Comparison of ENCODE assay signal across 9 cellular contexts in the genomic region with DNA sequence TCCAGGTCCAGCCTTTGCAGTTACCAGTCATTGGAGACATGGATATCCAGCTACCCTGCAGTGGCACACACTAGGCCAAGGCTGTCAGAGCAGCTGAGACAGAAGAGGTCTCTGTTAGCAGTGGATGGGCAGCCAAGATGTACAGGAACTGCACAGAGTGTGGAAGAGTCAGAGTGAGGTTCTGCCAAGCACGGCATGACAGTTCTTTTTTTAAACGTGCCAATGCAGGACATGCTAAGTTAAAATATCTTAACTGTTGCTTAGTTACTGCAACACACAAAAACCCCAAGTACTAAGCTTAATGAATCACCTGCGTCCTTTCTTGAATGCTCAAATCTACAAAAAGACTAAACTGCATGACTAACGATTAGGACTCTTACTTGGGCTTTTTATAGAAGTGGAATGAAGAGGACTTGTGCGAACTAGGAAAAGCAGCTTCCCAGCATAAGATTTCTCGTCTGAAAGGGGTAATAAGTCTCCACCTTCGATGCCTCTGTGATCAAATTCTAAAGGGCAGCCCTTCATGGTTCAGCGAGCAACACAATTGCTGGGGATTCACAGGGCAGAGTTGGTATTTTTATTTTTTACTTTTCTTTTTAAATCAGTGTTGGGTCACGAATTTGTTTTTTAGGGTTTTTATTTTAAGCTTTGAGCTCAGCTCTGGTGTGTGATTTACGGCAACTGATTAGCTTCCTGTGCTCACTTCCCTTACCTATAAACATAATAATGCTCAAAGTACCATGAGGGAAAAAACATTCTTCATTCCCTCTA. TPM values are rescaled to one million over a fixed set of nuclear protein-coding genes. Genes with fewer than 3 reads are reported as not detected.
DNase-seq lines count a peak whose midpoint lies in the region; ATAC-seq, FAIRE-seq and TF ChIP-seq lines count a peak whose summit lies in the region.
"Had no signal": no experiment of that assay in that cellular context is flagged by ENCODE, and none has a peak within 500 bp of the region (broad histone marks: within the 10 kb centered on the region; RNA-seq: fewer than 3 reads in every experiment).

No MANE protein-coding gene starts in this region.

- H3K79me2 ChIP-seq in HepG2 (ENCODE audit: insufficient read depth, low read length) = no peaks in the 10 kb centered on the region

- POLR2A ChIA-PET in HepG2 (lab: Yijun Ruan, JAX) = interaction anchor here (0.9 kb wide), 1 partner anchor 31 kb away, joined by 3 read pairs; no protein-coding TSS in a partner anchor

- TF ChIP-seq EP300 in HepG2 (IDR thresholded peaks at IDR 0.05; ENCODE audit: low read depth in 2 of 2, low read length in 2 of 2) (no peak), HepG2 (CRISPR knock-in tag; IDR thresholded peaks at IDR 0.05; ENCODE audit: borderline replicate concordance) (no peak)

- H3K27me3 ChIP-seq in right lobe of liver (no peaks in the 10 kb centered on the region), HepG2 (ENCODE audit: control insufficient read depth in 1 of 2, insufficient read depth in 2 of 2, low read length in 2 of 2) (no peaks in the 10 kb centered on the region), muscle layer of duodenum (ENCODE audit: low read depth, low read length) (no peaks in the 10 kb centered on the region)

- no peak overlapping the region for H3K4me3 ChIP-seq in right lobe of liver
- no peak overlapping the region for H3K4me3 ChIP-seq in HepG2 (replicated peaks in 1 of 3; ENCODE audit: insufficient read depth in 1 of 3, low read depth in 2 of 3, low read length in 3 of 3)
- no peak overlapping the region for H3K4me3 ChIP-seq in SK-N-MC
- H3K4me3 ChIP-seq in muscle layer of duodenum (ENCODE audit: low read depth in 1 of 2, low read length in 2 of 2) = no peak overlapping the region

- H3K27ac ChIP-seq in right lobe of liver (no peak overlapping the region), HepG2 (ENCODE audit: extremely low read length, insufficient read depth, low read length) (no peak overlapping the region), SK-N-MC (peak overlapping the region; percentile 65), muscle layer of duodenum (ENCODE audit: low read length) (peak overlapping the region; percentile 48)

- H3K36me3 ChIP-seq in right lobe of liver = no peaks in the 10 kb centered on the region
- H3K36me3 ChIP-seq in HepG2 (replicated peaks in 1 of 2; ENCODE audit: control insufficient read depth in 1 of 2, insufficient read depth in 2 of 2, low read length in 2 of 2) = no peaks in the 10 kb centered on the region
- peaks cover 16% of the 10 kb centered on the region for H3K36me3 ChIP-seq in SK-N-MC (ENCODE audit: insufficient read depth, low read length)
- peaks cover 0 to 18% of the 10 kb centered on the region in 2 donors for H3K36me3 ChIP-seq in muscle layer of duodenum (ENCODE audit: control insufficient read depth in 1 of 2, insufficient read depth in 2 of 2, low read length in 2 of 2)

- H3K4me2 ChIP-seq in HepG2 (ENCODE audit: low read depth, low read length) = no peak overlapping the region

- H3K9me3 ChIP-seq in right lobe of liver (no peaks in the 10 kb centered on the region), HepG2 (ENCODE audit: low read length) (no peaks in the 10 kb centered on the region), SK-N-MC (ENCODE audit: low read depth, low read length) (no peaks in the 10 kb centered on the region), muscle layer of duodenum (ENCODE audit: control insufficient read depth in 1 of 2, low read length in 2 of 2) (no peaks in the 10 kb centered on the region)

- no peak overlapping the region for H2AFZ ChIP-seq in HepG2 (ENCODE audit: low read length)

- 44% methylated on average over 10 of the region's 10 CpGs for whole genome bisulfite sequencing in right lobe of liver (ENCODE audit: insufficient coverage, low coverage, low lambda C conversion rate, missing lambda C conversion rate)
- 81% methylated on average over 10 of the region's 10 CpGs for WGBS in HepG2 (ENCODE audit: low lambda C conversion rate)

- TF ChIP-seq CTCF in right lobe of liver (IDR thresholded peaks at IDR 0.05) (no peak), HepG2 (CRISPR knock-in tag; IDR thresholded peaks at IDR 0.05) (no peak)

- ATAC-seq in right lobe of liver (peak in 3 of 4 donors; percentile 13 to 39 (median 29)), HepG2 (no peak; the same call in 2 of the 3 replicates), HG02852 (IDR thresholded peaks at IDR 0.05; ENCODE audit: unreplicated experiment) (peak; percentile 36)

- H3K9ac ChIP-seq in HepG2 (ENCODE audit: insufficient read depth, low read depth, low read length) (no peak overlapping the region), SK-N-MC (ENCODE audit: insufficient read length) (no peak overlapping the region)

- CTCF ChIA-PET in HepG2 (lab: Yijun Ruan, JAX; ENCODE audit: low intra/inter-chr PET ratio, low total read pairs) = no interaction called here

- in situ Hi-C loops in HepG2 (cut with HindIII; ENCODE audit: extremely low pct_ligation_motif_present, low pct_unique_long_range_greater_than_20kb) = no loop called here

- intact Hi-C loops in right lobe of liver (cut with DNase I) (no loop called here), HepG2 (cut with micrococcal nuclease; ENCODE audit: unreplicated experiment) (no loop called here)

- BruUV-seq in HepG2 (replicated peaks; lab: Mats Ljungman, UMichigan) = no TSS peak

- H3K4me1 ChIP-seq in right lobe of liver (no peaks in the 10 kb centered on the region), HepG2 (ENCODE audit: insufficient read depth, low read length) (peaks cover 14% of the 10 kb centered on the region), muscle layer of duodenum (ENCODE audit: control insufficient read depth in 1 of 2, insufficient read depth in 2 of 2, low read length in 2 of 2) (peaks cover 2 to 21% of the 10 kb centered on the region in 2 donors)

- DNase-seq in right lobe of liver = no peak
- DNase-seq in HepG2 (ENCODE audit: low spot score) = no peak
- no peak for DNase-seq in SK-N-MC (ENCODE audit: low read depth, low spot score)
- peak; percentile 53 to 76 for DNase-seq in dermis microvascular lymphatic vessel endothelial cell (ENCODE audit: low read depth in 2 of 2)
- DNase-seq in NCI-H1930 (lab: John Stamatoyannopoulos, UW) = no peak
- DNase-seq in NCI-H774 (lab: John Stamatoyannopoulos, UW) = no peak

- TF ChIP-seq POLR2A in right lobe of liver (IDR thresholded peaks at IDR 0.05) (no peak), HepG2 (IDR thresholded peaks at IDR 0.05; ENCODE audit: insufficient read depth in 1 of 2, low read depth in 2 of 2, low read length in 2 of 2) (no peak)

- no peak for TF ChIP-seq RAD21 in HepG2 (CRISPR knock-in tag; IDR thresholded peaks at IDR 0.05)

- no peak for FAIRE-seq in HepG2 (lab: Jason Lieb, UNC)
- FAIRE-seq: islet of Langerhans had no signal

- H4K20me1 ChIP-seq in HepG2 (ENCODE audit: insufficient read depth, low read length) = no peaks in the 10 kb centered on the region

RNA-seq across cellular contexts. Expression of gene MAPK1IP1L, which starts 20.6 kb away (rescaled TPM):
- total RNA-seq in right lobe of liver = 10 to 100 TPM; 21.2 to 49.8 (median 34.6) TPM
- 27.8 and 34.7 TPM in 2 replicates for total RNA-seq in HepG2 (2016; rRNA removed; fragmentation: Illumina TruSeq; extraction: Trizol)
- total RNA-seq in HepG2 (2016; cell fraction: cytosol; rRNA removed; fragmentation: Illumina TruSeq; extraction: Trizol; ENCODE audit: low read depth) = 2.8 and 4.2 TPM in 2 replicates
- total RNA-seq in HepG2 (2016; cell fraction: insoluble cytoplasmic fraction; rRNA removed; fragmentation: Illumina TruSeq; extraction: Trizol) = 29.3 and 32.0 TPM in 2 replicates
- 12.6 and 12.7 TPM in 2 replicates for total RNA-seq in HepG2 (2016; cell fraction: membrane; rRNA removed; fragmentation: Illumina TruSeq; extraction: Trizol)
- 17.7 and 20.5 TPM in 2 replicates for total RNA-seq in HepG2 (2016; cell fraction: nucleus; rRNA removed; fragmentation: Illumina TruSeq; extraction: Trizol)
- 68.4 and 75.0 TPM in 2 replicates for polyA plus RNA-seq in HepG2 (2011; rRNA removed)
- 61.6 and 93.2 TPM in 2 replicates for polyA plus RNA-seq in HepG2 (2011; cell fraction: cytosol; rRNA removed)
- 45.3 and 52.4 TPM in 2 replicates for polyA plus RNA-seq in HepG2 (2011; cell fraction: nucleus; rRNA removed)
- 33.3 and 36.8 TPM in 2 replicates for polyA plus RNA-seq in HepG2 (2012)
- polyA plus RNA-seq in HepG2 (2016; cell fraction: cytosol; fragmentation: Illumina TruSeq; extraction: Trizol; ENCODE audit: low read depth) = 5.4 and 5.8 TPM in 2 replicates
- 79.6 and 99.5 TPM in 2 replicates for polyA plus RNA-seq in HepG2 (2016; cell fraction: insoluble cytoplasmic fraction; fragmentation: Illumina TruSeq; extraction: Trizol; ENCODE audit: low read depth)
- 15.8 and 16.6 TPM in 2 replicates for polyA plus RNA-seq in HepG2 (2016; cell fraction: membrane; fragmentation: Illumina TruSeq; extraction: Trizol; ENCODE audit: low read depth)
- 51.2 and 62.0 TPM in 2 replicates for polyA plus RNA-seq in HepG2 (2016; cell fraction: nucleus; fragmentation: Illumina TruSeq; extraction: Trizol; ENCODE audit: insufficient read depth, low read depth)
- 301 and 575 TPM in 2 replicates for polyA minus RNA-seq in HepG2 (2011; rRNA and poly(A)+ RNA removed; ENCODE audit: low replicate concordance)
- polyA minus RNA-seq in HepG2 (2011; cell fraction: cytosol; rRNA and poly(A)+ RNA removed) = 97.3 and 111 TPM in 2 replicates
- polyA minus RNA-seq in HepG2 (2011; cell fraction: nucleus; rRNA and poly(A)+ RNA removed) = 22.1 and 23.1 TPM in 2 replicates
- total RNA-seq in dermis microvascular lymphatic vessel endothelial cell = 15.3 and 16.8 TPM in 2 replicates

RNA-seq across cellular contexts. Expression of gene SOCS4, which starts 45.0 kb away (rescaled TPM):
- total RNA-seq in right lobe of liver (1 to 10 TPM; 5.5 to 8.5 (median 7.6) TPM), HepG2 (2016; rRNA removed; fragmentation: Illumina TruSeq; extraction: Trizol) (10.0 and 17.3 TPM in 2 replicates), dermis microvascular lymphatic vessel endothelial cell (12.5 and 14.4 TPM in 2 replicates)
- 1.1 and 1.6 TPM in 2 replicates for total RNA-seq in HepG2 (2016; cell fraction: cytosol; rRNA removed; fragmentation: Illumina TruSeq; extraction: Trizol; ENCODE audit: low read depth)
- total RNA-seq in HepG2 (2016; cell fraction: insoluble cytoplasmic fraction; rRNA removed; fragmentation: Illumina TruSeq; extraction: Trizol) = 12.1 and 17.5 TPM in 2 replicates
- total RNA-seq in HepG2 (2016; cell fraction: membrane; rRNA removed; fragmentation: Illumina TruSeq; extraction: Trizol) = 7.9 and 8.1 TPM in 2 replicates
- total RNA-seq in HepG2 (2016; cell fraction: nucleus; rRNA removed; fragmentation: Illumina TruSeq; extraction: Trizol) = 13.5 and 16.2 TPM in 2 replicates
- 3.7 and 4.0 TPM in 2 replicates for polyA plus RNA-seq in HepG2 (2011; rRNA removed)
- 1.3 and 2.2 TPM in 2 replicates for polyA plus RNA-seq in HepG2 (2011; cell fraction: cytosol; rRNA removed)
- polyA plus RNA-seq in HepG2 (2011; cell fraction: nucleus; rRNA removed) = 2.2 and 4.2 TPM in 2 replicates
- 3.5 and 6.4 TPM in 2 replicates for polyA plus RNA-seq in HepG2 (2012)
- 1.8 and 2.8 TPM in 2 replicates for polyA plus RNA-seq in HepG2 (2016; cell fraction: cytosol; fragmentation: Illumina TruSeq; extraction: Trizol; ENCODE audit: low read depth)
- polyA plus RNA-seq in HepG2 (2016; cell fraction: insoluble cytoplasmic fraction; fragmentation: Illumina TruSeq; extraction: Trizol; ENCODE audit: low read depth) = 9.9 and 10.3 TPM in 2 replicates
- 2.9 and 3.5 TPM in 2 replicates for polyA plus RNA-seq in HepG2 (2016; cell fraction: membrane; fragmentation: Illumina TruSeq; extraction: Trizol; ENCODE audit: low read depth)
- 14.7 and 21.8 TPM in 2 replicates for polyA plus RNA-seq in HepG2 (2016; cell fraction: nucleus; fragmentation: Illumina TruSeq; extraction: Trizol; ENCODE audit: insufficient read depth, low read depth)
- polyA minus RNA-seq in HepG2 (2011; rRNA and poly(A)+ RNA removed; ENCODE audit: low replicate concordance) = 6.5 and 10.7 TPM in 2 replicates
- 2.8 and 6.1 TPM in 2 replicates for polyA minus RNA-seq in HepG2 (2011; cell fraction: cytosol; rRNA and poly(A)+ RNA removed)
- polyA minus RNA-seq in HepG2 (2011; cell fraction: nucleus; rRNA and poly(A)+ RNA removed) = 8.1 and 9.3 TPM in 2 replicates

RNA-seq across cellular contexts. Expression of gene WDHD1, which starts 45.2 kb away (rescaled TPM):
- total RNA-seq in right lobe of liver (1 to 10 TPM in 4 of 6 experiments, under 1 TPM in 2; 0.53 to 2.6 (median 1.3) TPM), HepG2 (2016; rRNA removed; fragmentation: Illumina TruSeq; extraction: Trizol) (27.5 and 44.4 TPM in 2 replicates), dermis microvascular lymphatic vessel endothelial cell (5.9 and 9.6 TPM in 2 replicates)
- 13.2 and 14.2 TPM in 2 replicates for total RNA-seq in HepG2 (2016; cell fraction: cytosol; rRNA removed; fragmentation: Illumina TruSeq; extraction: Trizol; ENCODE audit: low read depth)
- total RNA-seq in HepG2 (2016; cell fraction: insoluble cytoplasmic fraction; rRNA removed; fragmentation: Illumina TruSeq; extraction: Trizol) = 26.7 and 45.5 TPM in 2 replicates
- total RNA-seq in HepG2 (2016; cell fraction: membrane; rRNA removed; fragmentation: Illumina TruSeq; extraction: Trizol) = 11.1 and 13.8 TPM in 2 replicates
- total RNA-seq in HepG2 (2016; cell fraction: nucleus; rRNA removed; fragmentation: Illumina TruSeq; extraction: Trizol) = 20.9 and 22.6 TPM in 2 replicates
- polyA plus RNA-seq in HepG2 (2011; rRNA removed) = 3.5 and 5.5 TPM in 2 replicates
- polyA plus RNA-seq in HepG2 (2011; cell fraction: cytosol; rRNA removed) = 1.9 and 2.3 TPM in 2 replicates
- 1.5 and 2.1 TPM in 2 replicates for polyA plus RNA-seq in HepG2 (2011; cell fraction: nucleus; rRNA removed)
- polyA plus RNA-seq in HepG2 (2012) = 3.3 and 7.6 TPM in 2 replicates
- 0.62 and 1.4 TPM in 2 replicates for polyA plus RNA-seq in HepG2 (2016; cell fraction: cytosol; fragmentation: Illumina TruSeq; extraction: Trizol; ENCODE audit: low read depth)
- polyA plus RNA-seq in HepG2 (2016; cell fraction: insoluble cytoplasmic fraction; fragmentation: Illumina TruSeq; extraction: Trizol; ENCODE audit: low read depth) = 21.3 and 25.4 TPM in 2 replicates
- polyA plus RNA-seq in HepG2 (2016; cell fraction: membrane; fragmentation: Illumina TruSeq; extraction: Trizol; ENCODE audit: low read depth) = 1.4 and 2.0 TPM in 2 replicates
- 19.0 and 20.0 TPM in 2 replicates for polyA plus RNA-seq in HepG2 (2016; cell fraction: nucleus; fragmentation: Illumina TruSeq; extraction: Trizol; ENCODE audit: insufficient read depth, low read depth)
- 5.1 and 22.5 TPM in 2 replicates for polyA minus RNA-seq in HepG2 (2011; rRNA and poly(A)+ RNA removed; ENCODE audit: low replicate concordance)
- 5.7 and 7.9 TPM in 2 replicates for polyA minus RNA-seq in HepG2 (2011; cell fraction: cytosol; rRNA and poly(A)+ RNA removed)
- 9.8 and 11.6 TPM in 2 replicates for polyA minus RNA-seq in HepG2 (2011; cell fraction: nucleus; rRNA and poly(A)+ RNA removed)

RNA-seq across cellular contexts. Expression of gene LGALS3, which starts 57.0 kb away (rescaled TPM):
- 10 to 100 TPM in 3 of 6 experiments, 1 to 10 TPM in 3; 3.1 to 21.6 (median 12.3) TPM for total RNA-seq in right lobe of liver
- total RNA-seq in HepG2 (2016; rRNA removed; fragmentation: Illumina TruSeq; extraction: Trizol) = 5.0 and 6.3 TPM in 2 replicates
- 2.6 and 3.6 TPM in 2 replicates for total RNA-seq in HepG2 (2016; cell fraction: cytosol; rRNA removed; fragmentation: Illumina TruSeq; extraction: Trizol; ENCODE audit: low read depth)
- 6.6 and 7.4 TPM in 2 replicates for total RNA-seq in HepG2 (2016; cell fraction: insoluble cytoplasmic fraction; rRNA removed; fragmentation: Illumina TruSeq; extraction: Trizol)
- 2.7 and 2.8 TPM in 2 replicates for total RNA-seq in HepG2 (2016; cell fraction: membrane; rRNA removed; fragmentation: Illumina TruSeq; extraction: Trizol)
- total RNA-seq in HepG2 (2016; cell fraction: nucleus; rRNA removed; fragmentation: Illumina TruSeq; extraction: Trizol) = 2.9 TPM in 2 replicates
- 92.2 and 97.4 TPM in 2 replicates for polyA plus RNA-seq in HepG2 (2011; rRNA removed)
- 78.8 and 85.7 TPM in 2 replicates for polyA plus RNA-seq in HepG2 (2011; cell fraction: cytosol; rRNA removed)
- 48.6 and 48.9 TPM in 2 replicates for polyA plus RNA-seq in HepG2 (2011; cell fraction: nucleus; rRNA removed)
- polyA plus RNA-seq in HepG2 (2012) = 16.0 and 39.9 TPM in 2 replicates
- polyA plus RNA-seq in HepG2 (2016; cell fraction: cytosol; fragmentation: Illumina TruSeq; extraction: Trizol; ENCODE audit: low read depth) = 5.0 and 5.9 TPM in 2 replicates
- polyA plus RNA-seq in HepG2 (2016; cell fraction: insoluble cytoplasmic fraction; fragmentation: Illumina TruSeq; extraction: Trizol; ENCODE audit: low read depth) = 10.5 and 10.8 TPM in 2 replicates
- 3.3 TPM in 2 replicates for polyA plus RNA-seq in HepG2 (2016; cell fraction: membrane; fragmentation: Illumina TruSeq; extraction: Trizol; ENCODE audit: low read depth)
- polyA plus RNA-seq in HepG2 (2016; cell fraction: nucleus; fragmentation: Illumina TruSeq; extraction: Trizol; ENCODE audit: insufficient read depth, low read depth) = 6.0 and 6.6 TPM in 2 replicates
- polyA minus RNA-seq in HepG2 (2011; rRNA and poly(A)+ RNA removed; ENCODE audit: low replicate concordance) = 42.0 and 143 TPM in 2 replicates
- 30.7 and 33.1 TPM in 2 replicates for polyA minus RNA-seq in HepG2 (2011; cell fraction: cytosol; rRNA and poly(A)+ RNA removed)
- 12.0 and 17.0 TPM in 2 replicates for polyA minus RNA-seq in HepG2 (2011; cell fraction: nucleus; rRNA and poly(A)+ RNA removed)
- 88.0 and 98.5 TPM in 2 replicates for total RNA-seq in dermis microvascular lymphatic vessel endothelial cell

Comparison
In these comparisons a context has a peak if more than half of its experiments do, and no peak if none do; other contexts are left out.
1. DNase-seq: peak in dermis microvascular lymphatic vessel endothelial cell (2 of 2); none in right lobe of liver (0 of 3), HepG2 (single experiment), SK-N-MC (single experiment), NCI-H1930 (0 of 2) and NCI-H774 (single experiment).
2. H3K27ac ChIP-seq: peak in SK-N-MC (single experiment) and muscle layer of duodenum (single experiment); none in right lobe of liver (0 of 3) and HepG2 (single experiment).